In the genomic region with DNA sequence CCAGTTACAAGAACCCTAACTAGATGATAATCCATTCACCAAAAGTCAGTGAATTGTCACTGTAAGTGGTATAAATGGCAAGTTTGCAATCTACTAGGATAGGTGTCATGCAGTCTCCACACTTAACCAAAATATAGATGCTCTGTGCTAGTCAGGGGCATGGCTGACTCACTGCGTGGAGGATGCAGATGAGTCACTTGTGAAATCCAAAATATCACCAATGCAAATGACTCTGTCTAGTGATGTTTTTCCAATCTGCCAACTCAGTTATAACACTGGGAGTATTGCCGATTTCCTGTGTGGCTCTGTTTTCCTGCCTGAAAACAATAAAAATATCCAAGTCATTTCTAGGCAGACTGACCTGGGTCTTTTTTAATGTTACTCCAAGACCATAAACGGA, we compare ENCODE assay signal across 20 cellular contexts. TPM values are rescaled to one million over a fixed set of nuclear protein-coding genes. Genes with fewer than 3 reads are reported as not detected.
DNase-seq lines count a peak whose midpoint lies in the region; ATAC-seq and TF ChIP-seq lines count a peak whose summit lies in the region.
"Had no signal": no experiment of that assay in that cellular context is flagged by ENCODE, and none has a peak within 500 bp of the region (broad histone marks: within the 10 kb centered on the region; RNA-seq: fewer than 3 reads in every experiment).

No MANE protein-coding gene starts in this region.

- DNase-seq in Ammon's horn (ENCODE audit: low spot score) (peak; percentile 72), astrocyte of the cerebellum (ENCODE audit: low read depth) (peak; percentile 20), occipital lobe (lab: John Stamatoyannopoulos, UW) (peak; percentile 57), NCI-H2171 treated with DMSO at 0.1 percent for 48 hours (lab: John Stamatoyannopoulos, UW) (no peak), NCI-H2107 treated with DMSO at 0.1 percent for 48 hours (lab: John Stamatoyannopoulos, UW; ENCODE audit: unreplicated experiment) (no peak), SHP77 treated with DMSO at 0.1 percent for 48 hours (lab: John Stamatoyannopoulos, UW) (no peak)
- no peak for DNase-seq in CD4-positive, alpha-beta T cell
- DNase-seq: activated CD4-positive, alpha-beta T cell treated with anti-CD3 and anti-CD28 coated beads, Interleukin-2, amount 10 ng/mL, durations not matched to agents 24 days and 14 days; activated CD8-positive, alpha-beta memory T cell treated with anti-CD3 and anti-CD28 coated beads, Interleukin-2, amount 50 U/mL, for 4 hours; activated gamma-delta T cell; Caco-2; GF-D8; midbrain; NCI-H345; right cardiac atrium; stimulated activated naive CD8-positive, alpha-beta T cell treated with anti-CD3 and anti-CD28 coated beads, Interleukin-15, Interleukin-2, amounts not matched to agents 100 U/mL and 50 U/mL, for 24 hours; SW 1271 had no signal

- ATAC-seq in HG02798 (IDR thresholded peaks at IDR 0.05; ENCODE audit: poor library complexity, unreplicated experiment): peak; percentile 64
- no peak for ATAC-seq in CD4-positive, alpha-beta T cell (ENCODE audit: poor library complexity)
- ATAC-seq: right cardiac atrium; stimulated activated naive CD8-positive, alpha-beta T cell treated with anti-CD3 and anti-CD28 coated beads, Interleukin-15, Interleukin-2, amounts not matched to agents 100 U/mL and 50 U/mL, for 24 hours had no signal

- H3K4me3 ChIP-seq in astrocyte of the cerebellum (ENCODE audit: low read depth, low read length): no peak overlapping the region
- H3K4me3 ChIP-seq: neural progenitor cell had no signal

- H3K4me3 Mint-ChIP-seq in CD4-positive, alpha-beta T cell: no peak overlapping the region
- H3K4me3 Mint-ChIP-seq: activated CD4-positive, alpha-beta T cell treated with anti-CD3 and anti-CD28 coated beads, Interleukin-2, amount 10 ng/mL, durations not matched to agents 24 days and 14 days; neural progenitor cell; type B pancreatic cell had no signal

- no peak for TF ChIP-seq CTCF in astrocyte of the cerebellum (IDR thresholded peaks at IDR 0.05; ENCODE audit: low read depth, low read length, missing control alignments)
- no peak for TF ChIP-seq CTCF in CD4-positive, alpha-beta T cell (IDR thresholded peaks at IDR 0.05)

- CTCF ChIA-PET in CD4-positive, alpha-beta T cell (lab: Charles Lee): no interaction called here

- H3K27ac Mint-ChIP-seq in CD4-positive, alpha-beta T cell: no peak overlapping the region
- H3K27ac Mint-ChIP-seq: activated CD4-positive, alpha-beta T cell treated with anti-CD3 and anti-CD28 coated beads, Interleukin-2, amount 10 ng/mL, durations not matched to agents 24 days and 14 days; neural progenitor cell; type B pancreatic cell had no signal

- POLR2A ChIA-PET in CD4-positive, alpha-beta T cell (lab: Charles Lee): no interaction called here

- peaks cover 8% of the 10 kb centered on the region for H3K9me3 Mint-ChIP-seq in CD4-positive, alpha-beta T cell
- H3K9me3 Mint-ChIP-seq: activated CD4-positive, alpha-beta T cell treated with anti-CD3 and anti-CD28 coated beads, Interleukin-2, amount 10 ng/mL, durations not matched to agents 24 days and 14 days; type B pancreatic cell had no signal

- no peaks in the 10 kb centered on the region for H3K4me1 Mint-ChIP-seq in CD4-positive, alpha-beta T cell (ENCODE audit: low read depth)
- H3K4me1 Mint-ChIP-seq: activated CD4-positive, alpha-beta T cell treated with anti-CD3 and anti-CD28 coated beads, Interleukin-2, amount 10 ng/mL, durations not matched to agents 24 days and 14 days had no signal

- in situ Hi-C loops in astrocyte of the cerebellum (cut with HindIII; ENCODE audit: low sequenced_read_pairs): no loop called here

- no peaks in the 10 kb centered on the region for H3K27me3 Mint-ChIP-seq in CD4-positive, alpha-beta T cell
- H3K27me3 Mint-ChIP-seq: activated CD4-positive, alpha-beta T cell treated with anti-CD3 and anti-CD28 coated beads, Interleukin-2, amount 10 ng/mL, durations not matched to agents 24 days and 14 days; type B pancreatic cell had no signal

- H3K27me3 ChIP-seq in CD4-positive, alpha-beta T cell (ENCODE audit: control insufficient read depth, insufficient read depth, low read length): no peaks in the 10 kb centered on the region
- H3K27me3 ChIP-seq: neural progenitor cell had no signal

- H3K36me3 Mint-ChIP-seq in CD4-positive, alpha-beta T cell (ENCODE audit: low read depth): no peaks in the 10 kb centered on the region
- H3K36me3 Mint-ChIP-seq: neural progenitor cell, type B pancreatic cell had no signal

- H3K9me3 ChIP-seq in CD4-positive, alpha-beta T cell (ENCODE audit: control insufficient read depth, low read length): peaks cover 4% of the 10 kb centered on the region
- H3K9me3 ChIP-seq: Caco-2 had no signal

- H3K27ac ChIP-seq in CD4-positive, alpha-beta T cell (ENCODE audit: low read depth, low read length): no peak overlapping the region
- H3K27ac ChIP-seq: neural progenitor cell had no signal

- intact Hi-C loops in CD4-positive, alpha-beta T cell (cut with DNase I, micrococcal nuclease): no loop called here

RNA-seq across cellular contexts. Expression of a gene that starts 47.8 kb away (rescaled TPM):
- total RNA-seq in occipital lobe: 27.9 TPM
- not detected for total RNA-seq in CD4-positive, alpha-beta T cell
- total RNA-seq: activated CD4-positive, alpha-beta T cell treated with anti-CD3 and anti-CD28 coated beads, Interleukin-2, amount 10 ng/mL, durations not matched to agents 24 days and 14 days; Caco-2; right cardiac atrium had no signal

Comparison
In these comparisons a context has a peak if more than half of its experiments do, and no peak if none do; other contexts are left out.
1. DNase-seq: peak in Ammon's horn (single experiment), astrocyte of the cerebellum (single experiment) and occipital lobe (single experiment); none in NCI-H2171 treated with DMSO at 0.1 percent for 48 hours (single experiment), CD4-positive, alpha-beta T cell (0 of 10), NCI-H2107 treated with DMSO at 0.1 percent for 48 hours (single experiment) and SHP77 treated with DMSO at 0.1 percent for 48 hours (single experiment).
2. RNA of a gene that starts 47.8 kb away (total RNA-seq): 27.9 TPM in occipital lobe (single experiment); not detected in CD4-positive, alpha-beta T cell; every median in the first group is over 10 times any median in the second.